1 cellular context compared by ENCODE assay signal in the genomic region with DNA sequence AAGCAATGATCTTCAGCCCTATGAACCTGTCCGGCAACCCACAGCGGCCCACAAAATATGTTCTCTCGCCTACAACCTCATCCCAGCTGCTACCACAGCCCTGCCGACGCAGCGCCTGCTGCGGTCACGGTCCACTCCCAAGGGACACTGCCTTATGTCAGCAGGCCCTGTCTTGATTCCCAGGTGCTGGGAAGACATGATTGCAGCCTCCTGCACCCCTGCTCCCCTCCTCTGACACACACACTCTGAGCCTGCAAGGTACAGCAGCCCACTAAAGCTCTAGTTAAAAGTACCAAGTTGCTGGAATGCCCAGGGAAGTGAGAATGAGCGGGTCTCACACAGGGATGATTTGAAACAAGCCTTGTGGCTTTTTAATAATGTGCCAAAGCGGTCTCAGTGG.
TF ChIP-seq lines count a peak whose summit lies in the region.

No MANE protein-coding gene starts in this region.

TF ChIP-seq in H1, 55 proteins besides CTCF, POLR2A, EP300 and RAD21 (continued from another document):
- TF ChIP-seq, protein P1, sequence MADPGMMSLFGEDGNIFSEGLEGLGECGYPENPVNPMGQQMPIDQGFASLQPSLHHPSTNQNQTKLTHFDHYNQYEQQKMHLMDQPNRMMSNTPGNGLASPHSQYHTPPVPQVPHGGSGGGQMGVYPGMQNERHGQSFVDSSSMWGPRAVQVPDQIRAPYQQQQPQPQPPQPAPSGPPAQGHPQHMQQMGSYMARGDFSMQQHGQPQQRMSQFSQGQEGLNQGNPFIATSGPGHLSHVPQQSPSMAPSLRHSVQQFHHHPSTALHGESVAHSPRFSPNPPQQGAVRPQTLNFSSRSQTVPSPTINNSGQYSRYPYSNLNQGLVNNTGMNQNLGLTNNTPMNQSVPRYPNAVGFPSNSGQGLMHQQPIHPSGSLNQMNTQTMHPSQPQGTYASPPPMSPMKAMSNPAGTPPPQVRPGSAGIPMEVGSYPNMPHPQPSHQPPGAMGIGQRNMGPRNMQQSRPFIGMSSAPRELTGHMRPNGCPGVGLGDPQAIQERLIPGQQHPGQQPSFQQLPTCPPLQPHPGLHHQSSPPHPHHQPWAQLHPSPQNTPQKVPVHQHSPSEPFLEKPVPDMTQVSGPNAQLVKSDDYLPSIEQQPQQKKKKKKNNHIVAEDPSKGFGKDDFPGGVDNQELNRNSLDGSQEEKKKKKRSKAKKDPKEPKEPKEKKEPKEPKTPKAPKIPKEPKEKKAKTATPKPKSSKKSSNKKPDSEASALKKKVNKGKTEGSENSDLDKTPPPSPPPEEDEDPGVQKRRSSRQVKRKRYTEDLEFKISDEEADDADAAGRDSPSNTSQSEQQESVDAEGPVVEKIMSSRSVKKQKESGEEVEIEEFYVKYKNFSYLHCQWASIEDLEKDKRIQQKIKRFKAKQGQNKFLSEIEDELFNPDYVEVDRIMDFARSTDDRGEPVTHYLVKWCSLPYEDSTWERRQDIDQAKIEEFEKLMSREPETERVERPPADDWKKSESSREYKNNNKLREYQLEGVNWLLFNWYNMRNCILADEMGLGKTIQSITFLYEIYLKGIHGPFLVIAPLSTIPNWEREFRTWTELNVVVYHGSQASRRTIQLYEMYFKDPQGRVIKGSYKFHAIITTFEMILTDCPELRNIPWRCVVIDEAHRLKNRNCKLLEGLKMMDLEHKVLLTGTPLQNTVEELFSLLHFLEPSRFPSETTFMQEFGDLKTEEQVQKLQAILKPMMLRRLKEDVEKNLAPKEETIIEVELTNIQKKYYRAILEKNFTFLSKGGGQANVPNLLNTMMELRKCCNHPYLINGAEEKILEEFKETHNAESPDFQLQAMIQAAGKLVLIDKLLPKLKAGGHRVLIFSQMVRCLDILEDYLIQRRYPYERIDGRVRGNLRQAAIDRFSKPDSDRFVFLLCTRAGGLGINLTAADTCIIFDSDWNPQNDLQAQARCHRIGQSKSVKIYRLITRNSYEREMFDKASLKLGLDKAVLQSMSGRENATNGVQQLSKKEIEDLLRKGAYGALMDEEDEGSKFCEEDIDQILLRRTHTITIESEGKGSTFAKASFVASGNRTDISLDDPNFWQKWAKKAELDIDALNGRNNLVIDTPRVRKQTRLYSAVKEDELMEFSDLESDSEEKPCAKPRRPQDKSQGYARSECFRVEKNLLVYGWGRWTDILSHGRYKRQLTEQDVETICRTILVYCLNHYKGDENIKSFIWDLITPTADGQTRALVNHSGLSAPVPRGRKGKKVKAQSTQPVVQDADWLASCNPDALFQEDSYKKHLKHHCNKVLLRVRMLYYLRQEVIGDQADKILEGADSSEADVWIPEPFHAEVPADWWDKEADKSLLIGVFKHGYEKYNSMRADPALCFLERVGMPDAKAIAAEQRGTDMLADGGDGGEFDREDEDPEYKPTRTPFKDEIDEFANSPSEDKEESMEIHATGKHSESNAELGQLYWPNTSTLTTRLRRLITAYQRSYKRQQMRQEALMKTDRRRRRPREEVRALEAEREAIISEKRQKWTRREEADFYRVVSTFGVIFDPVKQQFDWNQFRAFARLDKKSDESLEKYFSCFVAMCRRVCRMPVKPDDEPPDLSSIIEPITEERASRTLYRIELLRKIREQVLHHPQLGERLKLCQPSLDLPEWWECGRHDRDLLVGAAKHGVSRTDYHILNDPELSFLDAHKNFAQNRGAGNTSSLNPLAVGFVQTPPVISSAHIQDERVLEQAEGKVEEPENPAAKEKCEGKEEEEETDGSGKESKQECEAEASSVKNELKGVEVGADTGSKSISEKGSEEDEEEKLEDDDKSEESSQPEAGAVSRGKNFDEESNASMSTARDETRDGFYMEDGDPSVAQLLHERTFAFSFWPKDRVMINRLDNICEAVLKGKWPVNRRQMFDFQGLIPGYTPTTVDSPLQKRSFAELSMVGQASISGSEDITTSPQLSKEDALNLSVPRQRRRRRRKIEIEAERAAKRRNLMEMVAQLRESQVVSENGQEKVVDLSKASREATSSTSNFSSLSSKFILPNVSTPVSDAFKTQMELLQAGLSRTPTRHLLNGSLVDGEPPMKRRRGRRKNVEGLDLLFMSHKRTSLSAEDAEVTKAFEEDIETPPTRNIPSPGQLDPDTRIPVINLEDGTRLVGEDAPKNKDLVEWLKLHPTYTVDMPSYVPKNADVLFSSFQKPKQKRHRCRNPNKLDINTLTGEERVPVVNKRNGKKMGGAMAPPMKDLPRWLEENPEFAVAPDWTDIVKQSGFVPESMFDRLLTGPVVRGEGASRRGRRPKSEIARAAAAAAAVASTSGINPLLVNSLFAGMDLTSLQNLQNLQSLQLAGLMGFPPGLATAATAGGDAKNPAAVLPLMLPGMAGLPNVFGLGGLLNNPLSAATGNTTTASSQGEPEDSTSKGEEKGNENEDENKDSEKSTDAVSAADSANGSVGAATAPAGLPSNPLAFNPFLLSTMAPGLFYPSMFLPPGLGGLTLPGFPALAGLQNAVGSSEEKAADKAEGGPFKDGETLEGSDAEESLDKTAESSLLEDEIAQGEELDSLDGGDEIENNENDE (IDR thresholded peaks at IDR 0.05; ENCODE audit: insufficient replicate concordance, low read length) = no peak
- no peak for TF ChIP-seq PHF8 (conservative IDR thresholded peaks at IDR 0.05; ENCODE audit: low read depth, low read length)
- TF ChIP-seq CEBPB (IDR thresholded peaks at IDR 0.05; ENCODE audit: low read depth, low read length) = no peak
- no peak for TF ChIP-seq KDM5A (IDR thresholded peaks at IDR 0.05; ENCODE audit: low read length)
- TF ChIP-seq MAFK (IDR thresholded peaks at IDR 0.05; ENCODE audit: low read depth, low read length) = no peak
- TF ChIP-seq, protein P2, sequence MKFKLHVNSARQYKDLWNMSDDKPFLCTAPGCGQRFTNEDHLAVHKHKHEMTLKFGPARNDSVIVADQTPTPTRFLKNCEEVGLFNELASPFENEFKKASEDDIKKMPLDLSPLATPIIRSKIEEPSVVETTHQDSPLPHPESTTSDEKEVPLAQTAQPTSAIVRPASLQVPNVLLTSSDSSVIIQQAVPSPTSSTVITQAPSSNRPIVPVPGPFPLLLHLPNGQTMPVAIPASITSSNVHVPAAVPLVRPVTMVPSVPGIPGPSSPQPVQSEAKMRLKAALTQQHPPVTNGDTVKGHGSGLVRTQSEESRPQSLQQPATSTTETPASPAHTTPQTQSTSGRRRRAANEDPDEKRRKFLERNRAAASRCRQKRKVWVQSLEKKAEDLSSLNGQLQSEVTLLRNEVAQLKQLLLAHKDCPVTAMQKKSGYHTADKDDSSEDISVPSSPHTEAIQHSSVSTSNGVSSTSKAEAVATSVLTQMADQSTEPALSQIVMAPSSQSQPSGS (IDR thresholded peaks at IDR 0.05; ENCODE audit: low read length) = no peak
- TF ChIP-seq BRCA1 (IDR thresholded peaks at IDR 0.05; ENCODE audit: low read depth, low read length) = no peak
